ENCODE assay signal across 11 cellular contexts in genomic region chr5:111954516-111955337, GRCh38.
A peak's percentile ranks its signal among the peaks of the same experiment; 100 is the strongest.
DNase-seq lines count a peak whose midpoint lies in the region; ATAC-seq and FAIRE-seq lines count a peak whose summit lies in the region.
"Had no signal": no experiment of that assay in that cellular context is flagged by ENCODE, and none has a peak within 500 bp of the region (broad histone marks: within the 10 kb centered on the region; RNA-seq: fewer than 3 reads in every experiment).

No MANE protein-coding gene starts in this region.

- no peaks in the 10 kb centered on the region for H3K4me1 ChIP-seq in effector memory CD4-positive, alpha-beta T cell (ENCODE audit: control insufficient read depth, insufficient read depth, low read length, poor library complexity, severe bottlenecking)

- DNase-seq in HCEC 1CT (peak; percentile 38), kidney glomerular epithelial cell (lab: John Stamatoyannopoulos, UW) (peak; percentile 69), HTR-8/SVneo (ENCODE audit: insufficient read length, low spot score) (no peak), AML-193 (lab: John Stamatoyannopoulos, UW) (no peak), frontal cortex (ENCODE audit: low spot score in 2 of 2) (no peak)
- DNase-seq in effector memory CD4-positive, alpha-beta T cell = no peak
- DNase-seq: activated CD4-positive, alpha-beta T cell treated with anti-CD3 and anti-CD28 coated beads for 1 hour; anterior cingulate cortex had no signal

- ATAC-seq in GM18868 (IDR thresholded peaks at IDR 0.05; ENCODE audit: unreplicated experiment) (peak; percentile 89), HG03558 (IDR thresholded peaks at IDR 0.05; ENCODE audit: extremely low read depth, unreplicated experiment) (peak; percentile 47)

- FAIRE-seq in HTR-8/SVneo (lab: Jason Lieb, UNC) (no peak), frontal cortex (lab: Jason Lieb, UNC) (no peak)

- H3K4me3 ChIP-seq in effector memory CD4-positive, alpha-beta T cell (ENCODE audit: insufficient read depth, low read depth, low read length, poor library complexity, severe bottlenecking) = no peak overlapping the region

- no peak overlapping the region for H3K27ac ChIP-seq in effector memory CD4-positive, alpha-beta T cell (ENCODE audit: insufficient read depth, low read length, poor library complexity, severe bottlenecking)
- H3K27ac ChIP-seq: neutrophil had no signal

- H3K27me3 ChIP-seq in effector memory CD4-positive, alpha-beta T cell (replicated peaks; ENCODE audit: control insufficient read depth, insufficient read depth, low read length, poor library complexity, severe bottlenecking) = no peaks in the 10 kb centered on the region
- H3K27me3 ChIP-seq: neutrophil had no signal

- H3K9me3 ChIP-seq in effector memory CD4-positive, alpha-beta T cell (ENCODE audit: control insufficient read depth, low read length) = no peaks in the 10 kb centered on the region
- H3K9me3 ChIP-seq: neutrophil had no signal

- no peaks in the 10 kb centered on the region for H3K36me3 ChIP-seq in effector memory CD4-positive, alpha-beta T cell (ENCODE audit: control insufficient read depth, insufficient read depth, low read length)
- H3K36me3 ChIP-seq: neutrophil had no signal

Comparison
In these comparisons a context has a peak if more than half of its experiments do, and no peak if none do; other contexts are left out.
1. DNase-seq: peak in HCEC 1CT (single experiment) and kidney glomerular epithelial cell (single experiment); none in HTR-8/SVneo (single experiment), effector memory CD4-positive, alpha-beta T cell (0 of 3), AML-193 (0 of 2) and frontal cortex (0 of 2).